In genomic region chr9:127163409-127163808, GRCh38 we compare ENCODE assay signal across 10 cellular contexts. TPM values are rescaled to one million over a fixed set of nuclear protein-coding genes. Genes with fewer than 3 reads are reported as not detected.
A peak's percentile ranks its signal among the peaks of the same experiment; 100 is the strongest.
DNase-seq lines count a peak whose midpoint lies in the region; ATAC-seq, FAIRE-seq and TF ChIP-seq lines count a peak whose summit lies in the region.
"Had no signal": no experiment of that assay in that cellular context is flagged by ENCODE, and none has a peak within 500 bp of the region (broad histone marks: within the 10 kb centered on the region; RNA-seq: fewer than 3 reads in every experiment).

No MANE protein-coding gene starts in this region.

- TF ChIP-seq POLR2A in GM12892 (IDR thresholded peaks at IDR 0.05; ENCODE audit: low read depth, low read length) (no peak), GM18505 (IDR thresholded peaks at IDR 0.05; ENCODE audit: borderline replicate concordance, extremely low read depth, insufficient read depth, insufficient read length) (no peak)

- no peak overlapping the region for H2BK5ac ChIP-seq in mesenchymal stem cell (ENCODE audit: low read depth, low read length, poor library complexity, severe bottlenecking)

- no peak overlapping the region for H3K23ac ChIP-seq in mesenchymal stem cell (ENCODE audit: low read length in 2 of 2)

- H4K91ac ChIP-seq in mesenchymal stem cell (ENCODE audit: low read length): no peak overlapping the region

- H3K4me3 ChIP-seq in astrocyte of the spinal cord (ENCODE audit: low read depth, low read length) (no peak overlapping the region), mesenchymal stem cell (ENCODE audit: insufficient read depth in 1 of 2, low read depth in 1 of 2, low read length in 2 of 2) (no peak overlapping the region)
- H3K4me3 ChIP-seq: colonic mucosa had no signal

- H3K4me1 ChIP-seq in mesenchymal stem cell (ENCODE audit: control insufficient read depth, insufficient read depth, low read depth, low read length): peaks cover 23% of the 10 kb centered on the region
- H3K4me1 ChIP-seq: colonic mucosa had no signal

- no peak overlapping the region for H3K27ac ChIP-seq in mesenchymal stem cell (ENCODE audit: low read length, poor library complexity, severe bottlenecking)
- H3K27ac ChIP-seq: colonic mucosa had no signal

- no peak overlapping the region for H2BK15ac ChIP-seq in mesenchymal stem cell (ENCODE audit: low read depth, poor library complexity, severe bottlenecking)

- no peak overlapping the region for H3K14ac ChIP-seq in mesenchymal stem cell (ENCODE audit: low read length in 2 of 2)

- peak; percentile 38 for FAIRE-seq in GM12892 (lab: Jason Lieb, UNC)

- no peak for TF ChIP-seq CTCF in astrocyte of the spinal cord (IDR thresholded peaks at IDR 0.05; ENCODE audit: low read depth, low read length)

- H3K27me3 ChIP-seq in mesenchymal stem cell (ENCODE audit: control insufficient read depth in 1 of 2, insufficient read depth in 1 of 2, low read length in 2 of 2): no peaks in the 10 kb centered on the region
- H3K27me3 ChIP-seq: colonic mucosa had no signal

- ATAC-seq in GM18870 (IDR thresholded peaks at IDR 0.05; ENCODE audit: unreplicated experiment): no peak
- ATAC-seq in GM18505 (IDR thresholded peaks at IDR 0.05; ENCODE audit: unreplicated experiment): no peak
- ATAC-seq in GM21528 (IDR thresholded peaks at IDR 0.05; ENCODE audit: low FRiP score, unreplicated experiment): no peak

- H2BK120ac ChIP-seq in mesenchymal stem cell (ENCODE audit: low read depth, low read length): no peak overlapping the region

- no peaks in the 10 kb centered on the region for H3K36me3 ChIP-seq in mesenchymal stem cell (ENCODE audit: control insufficient read depth in 1 of 2, insufficient read depth in 2 of 2, low read depth in 1 of 2, low read length in 2 of 2)
- H3K36me3 ChIP-seq: colonic mucosa had no signal

- DNase-seq in GM12892 (ENCODE audit: insufficient read length) (no peak), MV-4-11 (lab: John Stamatoyannopoulos, UW) (peak; percentile 84), astrocyte of the spinal cord (ENCODE audit: low read depth, low spot score) (peak; percentile 78), mesenchymal stem cell (peak; percentile 80), midbrain (lab: John Stamatoyannopoulos, UW) (no peak)
- DNase-seq: T1000 had no signal

- in situ Hi-C loops in astrocyte of the spinal cord (cut with HindIII; ENCODE audit: low sequenced_read_pairs): no loop called here

- H2BK12ac ChIP-seq in mesenchymal stem cell (ENCODE audit: low read length in 2 of 2): no peak overlapping the region

- no peak overlapping the region for H3K18ac ChIP-seq in mesenchymal stem cell (ENCODE audit: low read depth in 1 of 2, low read length in 2 of 2)

- WGBS in mesenchymal stem cell: 0% methylated on average over 2 of the region's 2 CpGs

- no peak overlapping the region for H4K8ac ChIP-seq in mesenchymal stem cell (ENCODE audit: low read length)

- H3K9ac ChIP-seq in mesenchymal stem cell (ENCODE audit: low read length): peak overlapping the region; percentile 44

- H3K79me1 ChIP-seq in mesenchymal stem cell (replicated peaks; ENCODE audit: low read length, poor library complexity, severe bottlenecking): no peaks in the 10 kb centered on the region

- no peak overlapping the region for H2AFZ ChIP-seq in mesenchymal stem cell (ENCODE audit: low read depth, low read length)

- no peak overlapping the region for H3K4me2 ChIP-seq in mesenchymal stem cell (ENCODE audit: low read length, poor library complexity, severe bottlenecking)

- H2AK5ac ChIP-seq in mesenchymal stem cell (ENCODE audit: low read length, severe bottlenecking): no peak overlapping the region

- no peaks in the 10 kb centered on the region for H3K9me3 ChIP-seq in mesenchymal stem cell (ENCODE audit: control insufficient read depth, low read length)
- H3K9me3 ChIP-seq: colonic mucosa had no signal

- H3K4ac ChIP-seq in mesenchymal stem cell (ENCODE audit: low read depth in 1 of 2, low read length in 2 of 2): no peak overlapping the region

RNA-seq across cellular contexts. Expression of gene ANGPTL2, which starts 41.0 kb away (rescaled TPM):
- 0.11 TPM for polyA plus RNA-seq in GM12892 (2012; ENCODE audit: missing spikeins)
- 40.8 TPM for polyA plus RNA-seq in mesenchymal stem cell (2013, experiment 1 of 2)
- polyA plus RNA-seq in mesenchymal stem cell (2013, experiment 2 of 2): 41.1 TPM

Comparison
In these comparisons a context has a peak if more than half of its experiments do, and no peak if none do; other contexts are left out.
1. DNase-seq: peak in MV-4-11 (single experiment), astrocyte of the spinal cord (single experiment) and mesenchymal stem cell (single experiment); none in GM12892 (single experiment) and midbrain (single experiment).